ENCODE assay signal across 1 cellular context in genomic region chr1:84398175-84398574, GRCh38.
A peak's percentile ranks its signal among the peaks of the same experiment; 100 is the strongest.
TF ChIP-seq lines count a peak whose summit lies in the region.

TSS of gene DNASE2B (plus strand) at chr1:84398484. CDS start at chr1:84398565, 81 bp downstream.

TF ChIP-seq in HepG2, 621 proteins besides CTCF, POLR2A, EP300 and RAD21:
- TF ChIP-seq ZHX2 (IDR thresholded peaks at IDR 0.05; ENCODE audit: low read depth) (no peak), ZHX2 (CRISPR knock-in tag; IDR thresholded peaks at IDR 0.05; ENCODE audit: borderline replicate concordance) (no peak), PBX2 (CRISPR knock-in tag; IDR thresholded peaks at IDR 0.05) (no peak), HES4 (CRISPR knock-in tag; IDR thresholded peaks at IDR 0.05; ENCODE audit: borderline replicate concordance) (no peak), RFXANK (CRISPR knock-in tag; IDR thresholded peaks at IDR 0.05) (no peak), ZNF205 (CRISPR knock-in tag; IDR thresholded peaks at IDR 0.05) (no peak), ZNF644 (CRISPR knock-in tag; IDR thresholded peaks at IDR 0.05; ENCODE audit: low read depth) (no peak), ZNF574 (CRISPR knock-in tag; IDR thresholded peaks at IDR 0.05) (no peak), LRRFIP1 (CRISPR knock-in tag; conservative IDR thresholded peaks at IDR 0.05) (no peak), MAFK (conservative IDR thresholded peaks at IDR 0.05 in 1 of 2, IDR thresholded peaks at IDR 0.05 in 1 of 2; ENCODE audit: low read length in 2 of 2) (peak; percentile 67 to 69), NFE2L1 (CRISPR knock-in tag; IDR thresholded peaks at IDR 0.05; ENCODE audit: borderline replicate concordance) (no peak), ELF1 (CRISPR knock-in tag; IDR thresholded peaks at IDR 0.05) (no peak), ZBTB34 (CRISPR knock-in tag; IDR thresholded peaks at IDR 0.05) (no peak), HOMEZ (CRISPR knock-in tag; IDR thresholded peaks at IDR 0.05; ENCODE audit: low read depth) (no peak), MAFF (IDR thresholded peaks at IDR 0.05; ENCODE audit: low read depth, low read length) (peak; percentile 42; the same call in 1 of the 2 replicates), ZNF121 (CRISPR knock-in tag; IDR thresholded peaks at IDR 0.05) (no peak)
